Comparison of ENCODE assay signal across 1 cellular context in genomic region chr6:109059591-109060021, GRCh38.
TF ChIP-seq lines count a peak whose summit lies in the region.

No MANE protein-coding gene starts in this region.

TF ChIP-seq in HepG2, 621 proteins besides CTCF, POLR2A, EP300 and RAD21:
- TF ChIP-seq SOX5 (CRISPR knock-in tag; IDR thresholded peaks at IDR 0.05; ENCODE audit: borderline replicate concordance): peak; percentile 46; the same call in 1 of the 2 replicates
- TF ChIP-seq NFKB2 (CRISPR knock-in tag; IDR thresholded peaks at IDR 0.05; ENCODE audit: borderline replicate concordance): no peak
- no peak for TF ChIP-seq SOX13 (IDR thresholded peaks at IDR 0.05)
- TF ChIP-seq SOX13 (CRISPR knock-in tag; conservative IDR thresholded peaks at IDR 0.05 in 1 of 2, IDR thresholded peaks at IDR 0.05 in 1 of 2): peak in 1 of 2 experiments; percentile 24; a peak in 1 of 4 replicates
- no peak for TF ChIP-seq ZNF121 (CRISPR knock-in tag; IDR thresholded peaks at IDR 0.05)
